Comparison of ENCODE assay signal across 9 cellular contexts in the genomic region with DNA sequence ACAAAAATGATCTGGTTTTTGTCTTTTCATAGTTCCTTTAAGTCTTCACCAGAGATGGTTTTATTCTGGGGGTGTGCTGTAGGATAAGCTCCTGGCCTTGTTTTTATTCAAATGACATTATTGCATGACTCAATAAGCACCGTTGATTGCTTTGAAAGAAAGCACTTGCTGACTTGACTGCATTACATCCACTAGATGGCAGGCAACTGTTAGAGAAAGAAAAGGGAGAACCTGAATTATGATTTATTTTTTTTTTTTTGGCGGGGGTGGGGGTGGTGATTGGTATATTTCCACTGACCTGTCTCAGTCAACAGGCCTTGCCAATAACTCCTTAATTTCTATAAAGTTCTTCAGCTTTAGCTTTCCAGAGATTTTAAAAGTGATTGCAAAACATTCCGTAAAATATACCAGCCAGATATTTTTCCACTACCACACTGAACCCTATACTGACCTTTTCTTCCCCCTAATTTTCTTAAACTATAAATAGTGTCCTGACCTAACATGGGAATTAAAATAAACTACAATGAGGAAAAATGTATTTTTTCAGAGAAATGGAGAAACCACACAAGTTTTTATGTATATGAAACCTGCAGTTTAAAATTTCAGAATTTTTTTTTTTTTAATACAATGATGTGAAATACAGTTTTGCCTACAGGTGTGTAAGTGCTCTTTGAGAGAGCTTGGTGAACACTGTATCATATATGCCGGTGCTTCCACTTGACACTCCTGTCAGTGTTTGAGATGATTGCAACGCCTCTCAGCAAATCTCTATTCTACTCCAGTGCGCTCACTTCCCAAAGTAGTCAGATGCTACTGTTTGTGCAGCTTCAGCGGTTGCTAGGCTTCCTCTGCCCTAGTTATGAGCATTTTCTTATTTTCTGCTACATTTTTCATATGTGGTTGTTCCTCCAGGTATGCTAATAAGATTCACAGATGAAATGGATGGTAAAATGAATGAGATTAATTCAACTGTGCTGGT.
DNase-seq lines count a peak whose midpoint lies in the region; ATAC-seq and TF ChIP-seq lines count a peak whose summit lies in the region.
"Had no signal": no experiment of that assay in that cellular context is flagged by ENCODE, and none has a peak within 500 bp of the region (broad histone marks: within the 10 kb centered on the region; RNA-seq: fewer than 3 reads in every experiment).

No MANE protein-coding gene starts in this region.

- no peaks in the 10 kb centered on the region for H3K36me3 ChIP-seq in gastroesophageal sphincter

- DNase-seq in EL (peak; percentile 73), HT1080 (ENCODE audit: low read depth) (peak; percentile 71), SK-N-DZ (ENCODE audit: low spot score) (peak; percentile 23), renal cortical epithelial cell (ENCODE audit: low read depth) (peak; percentile 57), NCI-H2107 (lab: John Stamatoyannopoulos, UW) (no peak)
- DNase-seq: right cardiac atrium had no signal

- no peak overlapping the region for H3K27ac ChIP-seq in gastroesophageal sphincter

- WGBS in gastroesophageal sphincter (ENCODE audit: low coverage in 1 of 2), 2 donors, result 49 to 59% methylated on average over 7 of the region's 7 CpGs

- no peak for TF ChIP-seq EP300 in gastroesophageal sphincter (IDR thresholded peaks at IDR 0.05)

- no peak for TF ChIP-seq POLR2A in gastroesophageal sphincter (IDR thresholded peaks at IDR 0.05)

- H3K4me1 ChIP-seq in gastroesophageal sphincter, result peaks cover 0 to 9% (median 4%) of the 10 kb centered on the region in 3 donors

- TF ChIP-seq CTCF in gastroesophageal sphincter (IDR thresholded peaks at IDR 0.05), result peak; percentile 53 to 72 (median 62)

- no peak for ATAC-seq in gastroesophageal sphincter
- ATAC-seq in HG03460 (IDR thresholded peaks at IDR 0.05; ENCODE audit: unreplicated experiment), result no peak
- no peak for ATAC-seq in GM21390 (IDR thresholded peaks at IDR 0.05; ENCODE audit: unreplicated experiment)

- H3K27me3 ChIP-seq in gastroesophageal sphincter, result no peaks in the 10 kb centered on the region

- H3K9me3 ChIP-seq in gastroesophageal sphincter, result no peaks in the 10 kb centered on the region

- no peak overlapping the region for H3K4me3 ChIP-seq in gastroesophageal sphincter
